ENCODE assay signal across 8 cellular contexts in the genomic region with DNA sequence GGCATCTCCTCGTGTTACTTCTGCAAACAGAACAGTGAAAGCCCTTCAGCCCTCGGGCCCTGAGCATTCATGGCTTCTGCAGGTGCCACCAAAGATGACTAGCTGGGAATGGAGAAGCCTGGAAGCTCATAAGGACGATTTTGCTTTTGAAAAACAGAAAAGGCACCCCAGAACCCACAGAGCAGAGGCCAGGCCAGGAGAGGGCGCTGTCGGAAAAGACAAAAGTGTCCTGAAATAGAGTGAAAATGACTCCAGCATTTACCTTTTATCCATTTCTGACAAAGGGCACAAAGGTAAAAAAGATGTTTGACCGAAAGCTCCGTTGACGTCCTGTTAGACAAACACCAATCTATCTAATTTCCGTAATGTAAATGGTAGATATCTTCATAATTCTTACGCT. TPM values are rescaled to one million over a fixed set of nuclear protein-coding genes. Genes with fewer than 3 reads are reported as not detected.
DNase-seq lines count a peak whose midpoint lies in the region; ATAC-seq, FAIRE-seq and TF ChIP-seq lines count a peak whose summit lies in the region.

No MANE protein-coding gene starts in this region.

- 26 to 34% (median 30%) methylated on average over 10 of the region's 10 CpGs for WGBS in ovary, 3 donors
- WGBS in transverse colon (ENCODE audit: low coverage in 1 of 2), 2 donors: 17 to 25% methylated on average over 8 to 10 of the region's 10 CpGs

- H3K4me1 Mint-ChIP-seq in activated T-helper 17 cell treated with anti-CD3 and anti-CD28 coated beads, Interleukin-2, amount 50 U/mL, for 72 hours: no peaks in the 10 kb centered on the region

- H3K9me3 ChIP-seq in ovary: no peaks in the 10 kb centered on the region
- no peaks in the 10 kb centered on the region for H3K9me3 ChIP-seq in transverse colon

- intact Hi-C loops in ovary (cut with DNase I): loop anchor here in 1 of 4 donors (10.0 kb wide), 1 partner anchor 74 kb away; no protein-coding TSS in a partner anchor
- intact Hi-C loops in transverse colon (cut with DNase I; ENCODE audit: low total_unique reads): no loop called here

- TF ChIP-seq CTCF in GM12873 (IDR thresholded peaks at IDR 0.05; ENCODE audit: insufficient read depth, low read depth, low read length, missing control alignments) (peak; percentile 75), epithelial cell of proximal tubule (conservative IDR thresholded peaks at IDR 0.05; ENCODE audit: low read depth, low read length) (peak; percentile 75), ovary (IDR thresholded peaks at IDR 0.05) (peak in 1 of 3 donors; percentile 12), transverse colon (IDR thresholded peaks at IDR 0.05) (peak; percentile 57 to 82 (median 71))

- no peak for ATAC-seq in activated T-helper 17 cell treated with anti-CD3 and anti-CD28 coated beads, Interleukin-2, amount 50 U/mL, for 72 hours (replicated peaks)

- H3K27ac ChIP-seq in ovary: no peak overlapping the region
- no peak overlapping the region for H3K27ac ChIP-seq in transverse colon

- H3K36me3 ChIP-seq in ovary (no peaks in the 10 kb centered on the region), transverse colon (no peaks in the 10 kb centered on the region)

- no peak for TF ChIP-seq EP300 in ovary (IDR thresholded peaks at IDR 0.05)
- no peak for TF ChIP-seq EP300 in transverse colon (IDR thresholded peaks at IDR 0.05; ENCODE audit: low read depth)

- H3K9me3 Mint-ChIP-seq in activated T-helper 17 cell treated with anti-CD3 and anti-CD28 coated beads, Interleukin-2, amount 50 U/mL, for 72 hours: no peaks in the 10 kb centered on the region

- DNase-seq in NCI-H1694 treated with DMSO at 0.1 percent for 48 hours (lab: John Stamatoyannopoulos, UW): peak; percentile 29
- DNase-seq in activated CD8-positive, alpha-beta memory T cell treated with anti-CD3 and anti-CD28 coated beads for 4 hours (ENCODE audit: low read depth in 2 of 2): peak; percentile 22 to 33
- DNase-seq in epithelial cell of proximal tubule (ENCODE audit: low read depth): no peak
- DNase-seq in ovary: peak in 4 of 5 donors; percentile 37 to 61 (median 43)
- DNase-seq in transverse colon: peak; percentile 72
- no peak for DNase-seq in RCC 7860 (ENCODE audit: low spot score)

- H3K36me3 Mint-ChIP-seq in activated T-helper 17 cell treated with anti-CD3 and anti-CD28 coated beads, Interleukin-2, amount 50 U/mL, for 72 hours (ENCODE audit: low read depth): peaks cover 5% of the 10 kb centered on the region

- TF ChIP-seq POLR2A in ovary (IDR thresholded peaks at IDR 0.05) (no peak), transverse colon (IDR thresholded peaks at IDR 0.05) (no peak)

- no peak for FAIRE-seq in RCC 7860 (lab: Jason Lieb, UNC)

- H3K4me3 ChIP-seq in epithelial cell of proximal tubule (ENCODE audit: low read depth, low read length): no peak overlapping the region
- H3K4me3 ChIP-seq in ovary: no peak overlapping the region
- H3K4me3 ChIP-seq in transverse colon: no peak overlapping the region

- no peaks in the 10 kb centered on the region for H3K4me1 ChIP-seq in ovary (ENCODE audit: insufficient read depth)
- H3K4me1 ChIP-seq in transverse colon: no peaks in the 10 kb centered on the region

- in situ Hi-C loops in transverse colon (cut with MboI; ENCODE audit: low pct_ligation_motif_present in 1 of 4, low pct_unique_long_range_greater_than_20kb in 1 of 4, low sequenced_read_pairs in 3 of 4): loop anchor here in 1 of 4 donors (10.0 kb wide), 1 partner anchor 64 kb away; no protein-coding TSS in a partner anchor

- peaks cover 25% of the 10 kb centered on the region for H3K27me3 Mint-ChIP-seq in activated T-helper 17 cell treated with anti-CD3 and anti-CD28 coated beads, Interleukin-2, amount 50 U/mL, for 72 hours

- no peaks in the 10 kb centered on the region for H3K27me3 ChIP-seq in ovary
- H3K27me3 ChIP-seq in transverse colon: peaks cover 20% of the 10 kb centered on the region

- no peak overlapping the region for H3K4me3 Mint-ChIP-seq in activated T-helper 17 cell treated with anti-CD3 and anti-CD28 coated beads, Interleukin-2, amount 50 U/mL, for 72 hours

- H3K27ac Mint-ChIP-seq in activated T-helper 17 cell treated with anti-CD3 and anti-CD28 coated beads, Interleukin-2, amount 50 U/mL, for 72 hours: no peak overlapping the region

RNA-seq across cellular contexts. Expression of a gene that starts 37.6 kb away (rescaled TPM):
- total RNA-seq in epithelial cell of proximal tubule (26.3 and 37.2 TPM in 2 replicates), ovary (10 to 100 TPM; 13.4 to 26.0 (median 15.7) TPM), transverse colon (10 to 100 TPM; 12.3 to 37.5 (median 28.5) TPM)
- 1 to 10 TPM; 8.3 to 8.4 TPM for polyA plus RNA-seq in ovary
- total RNA-seq in activated T-helper 17 cell treated with anti-CD3 and anti-CD28 coated beads, Interleukin-2, amount 50 U/mL, for 72 hours: 10 to 100 TPM; 24.1 to 37.9 TPM

Comparison
In these comparisons a context has a peak if more than half of its experiments do, and no peak if none do; other contexts are left out.
1. DNase-seq: peak in NCI-H1694 treated with DMSO at 0.1 percent for 48 hours (single experiment), activated CD8-positive, alpha-beta memory T cell treated with anti-CD3 and anti-CD28 coated beads for 4 hours (2 of 2), ovary (4 of 5) and transverse colon (single experiment); none in epithelial cell of proximal tubule (single experiment) and RCC 7860 (single experiment).